ENCODE assay signal across 9 cellular contexts in genomic region chr11:62338218-62338617, GRCh38. TPM values are rescaled to one million over a fixed set of nuclear protein-coding genes. Genes with fewer than 3 reads are reported as not detected.
DNase-seq lines count a peak whose midpoint lies in the region; ATAC-seq and TF ChIP-seq lines count a peak whose summit lies in the region.
"Had no signal": no experiment of that assay in that cellular context is flagged by ENCODE, and none has a peak within 500 bp of the region (broad histone marks: within the 10 kb centered on the region; RNA-seq: fewer than 3 reads in every experiment).

No MANE protein-coding gene starts in this region.

- H3K27ac ChIP-seq in OCI-LY7 (ENCODE audit: low read depth, low read length, poor library complexity, severe bottlenecking) (no peak overlapping the region), esophagus muscularis mucosa (replicated peaks in 1 of 4) (peak overlapping the region in 2 of 4 donors; percentile 58 to 67), parathyroid adenoma (no peak overlapping the region)

- CTCF ChIA-PET in OCI-LY7 (lab: Charles Lee; ENCODE audit: unreplicated experiment) = interaction anchor here (0.9 kb wide), 1 partner anchor 169 kb away, joined by 3 read pairs; no protein-coding TSS in a partner anchor

- no peak for TF ChIP-seq CTCF in GM06990 (IDR thresholded peaks at IDR 0.05; ENCODE audit: insufficient read depth, low read length, poor library complexity, severe bottlenecking)
- no peak for TF ChIP-seq CTCF in OCI-LY7 (conservative IDR thresholded peaks at IDR 0.05; ENCODE audit: low read length)
- TF ChIP-seq CTCF in esophagus muscularis mucosa (IDR thresholded peaks at IDR 0.05) = no peak
- no peak for TF ChIP-seq CTCF in parathyroid adenoma (IDR thresholded peaks at IDR 0.05)

- H2AFZ ChIP-seq in OCI-LY7 (ENCODE audit: low read length) (peak overlapping the region; percentile 92; the same call in 1 of the 2 replicates), parathyroid adenoma (peak overlapping the region; percentile 87)

- in situ Hi-C loops in G401 (cut with HindIII; ENCODE audit: low sequenced_read_pairs) = no loop called here

- no peaks in the 10 kb centered on the region for H4K20me1 ChIP-seq in OCI-LY7 (ENCODE audit: insufficient read depth, low read length)

- TF ChIP-seq EP300 in esophagus muscularis mucosa (IDR thresholded peaks at IDR 0.05) = no peak

- peaks cover 5% of the 10 kb centered on the region for H3K4me1 ChIP-seq in OCI-LY7 (ENCODE audit: insufficient read depth, low read length, poor library complexity, severe bottlenecking)
- H3K4me1 ChIP-seq in esophagus muscularis mucosa = peaks cover 4 to 24% (median 16%) of the 10 kb centered on the region in 4 donors
- H3K4me1 ChIP-seq in parathyroid adenoma = no peaks in the 10 kb centered on the region

- POLR2A ChIA-PET in OCI-LY7 (lab: Charles Lee) = interaction anchor here (0.7 kb wide), 1 partner anchor 204 kb away, joined by 5 read pairs; no protein-coding TSS in a partner anchor

- H3K9me3 ChIP-seq in OCI-LY7 (ENCODE audit: low read length) = no peaks in the 10 kb centered on the region
- H3K9me3 ChIP-seq in esophagus muscularis mucosa = no peaks in the 10 kb centered on the region
- H3K9me3 ChIP-seq in parathyroid adenoma (ENCODE audit: control insufficient read depth, low read length) = no peaks in the 10 kb centered on the region

- H3K9me2 ChIP-seq in OCI-LY7 (ENCODE audit: insufficient read depth, low read length) = no peaks in the 10 kb centered on the region

- 31% methylated on average over 1 of the region's 1 CpG for WGBS in esophagus muscularis mucosa

- H3K27me3 ChIP-seq in GM06990 (replicated peaks; ENCODE audit: control insufficient read depth, insufficient read depth, low read length) (no peaks in the 10 kb centered on the region; the same call in 1 of the 2 replicates), esophagus muscularis mucosa (peaks cover 0 to 6% (median 0%) of the 10 kb centered on the region in 4 donors), parathyroid adenoma (ENCODE audit: control insufficient read depth, insufficient read depth, low read length) (no peaks in the 10 kb centered on the region)

- H3K4me3 ChIP-seq in GM06990 (replicated peaks; ENCODE audit: low read depth, low read length) (peak overlapping the region; percentile 76), OCI-LY7 (ENCODE audit: low read depth, low read length, poor library complexity, severe bottlenecking) (peak overlapping the region; percentile 72), esophagus muscularis mucosa (peak overlapping the region; percentile 61 to 83 (median 74)), parathyroid adenoma (ENCODE audit: low read depth, low read length) (peak overlapping the region; percentile 62)

- intact Hi-C loops in OCI-LY7 (cut with micrococcal nuclease; ENCODE audit: unreplicated experiment) = no loop called here
- intact Hi-C loops in esophagus muscularis mucosa (cut with DNase I) = no loop called here

- no peaks in the 10 kb centered on the region for H3K79me2 ChIP-seq in OCI-LY7 (ENCODE audit: insufficient read depth, low read depth, low read length)
- no peaks in the 10 kb centered on the region for H3K79me2 ChIP-seq in parathyroid adenoma

- TF ChIP-seq POLR2A in esophagus muscularis mucosa (IDR thresholded peaks at IDR 0.05; ENCODE audit: low read depth) = no peak

- no peaks in the 10 kb centered on the region for H3K36me3 ChIP-seq in GM06990 (ENCODE audit: control insufficient read depth, insufficient read depth, low read length)
- H3K36me3 ChIP-seq in OCI-LY7 (ENCODE audit: insufficient read depth, low read length) = no peaks in the 10 kb centered on the region
- H3K36me3 ChIP-seq in esophagus muscularis mucosa = no peaks in the 10 kb centered on the region
- H3K36me3 ChIP-seq in parathyroid adenoma (ENCODE audit: control insufficient read depth, insufficient read depth, low read length) = no peaks in the 10 kb centered on the region

- DNase-seq in GM06990 (ENCODE audit: extremely low read depth, insufficient read length) = no peak
- no peak for DNase-seq in OCI-LY7 (ENCODE audit: low spot score)
- no peak for DNase-seq in esophagus muscularis mucosa (ENCODE audit: extremely low spot score)
- DNase-seq in DMS79 treated with DMSO at 0.1 percent for 48 hours (lab: John Stamatoyannopoulos, UW) = no peak
- DNase-seq in G401 (ENCODE audit: low spot score) = no peak
- DNase-seq: NCI-H2029 treated with DMSO at 0.1 percent for 48 hours had no signal

- no peak overlapping the region for H3K9ac ChIP-seq in parathyroid adenoma

- H3K4me2 ChIP-seq in OCI-LY7 (ENCODE audit: low read length) (peak overlapping the region; percentile 72), parathyroid adenoma (ENCODE audit: low read length) (peak overlapping the region; percentile 79)

- no TSS peak for BruUV-seq in OCI-LY7 (replicated peaks; lab: Mats Ljungman, UMichigan)

- ATAC-seq in GM18861 (IDR thresholded peaks at IDR 0.05; ENCODE audit: unreplicated experiment) (no peak), HG02852 (IDR thresholded peaks at IDR 0.05; ENCODE audit: unreplicated experiment) (no peak)

RNA-seq across cellular contexts. Expression of gene ASRGL1, which starts 1.0 kb away (rescaled TPM):
- total RNA-seq in OCI-LY7 (2014; rRNA removed; shearing (Covaris generic)) = 9.2 and 15.9 TPM in 2 replicates
- total RNA-seq in OCI-LY7 (2022) (7.9 and 10.2 TPM in 2 replicates), esophagus muscularis mucosa (10 to 100 TPM in 1 of 4 donors, 1 to 10 TPM in 3; 2.1 to 11.6 (median 6.7) TPM)
- total RNA-seq in G401 (2014; rRNA removed; shearing (Covaris generic)) = 26.6 and 28.1 TPM in 2 replicates

RNA-seq across cellular contexts. Expression of gene SCGB1D4, which starts 39.3 kb away (rescaled TPM):
- total RNA-seq in OCI-LY7 (2014; rRNA removed; shearing (Covaris generic)) = not detected in 2 replicates
- total RNA-seq in OCI-LY7 (2022) = not detected in 2 replicates
- not detected for total RNA-seq in esophagus muscularis mucosa
- total RNA-seq in G401 (2014; rRNA removed; shearing (Covaris generic)) = not detected in 2 replicates
